Comparison of ENCODE assay signal across 39 cellular contexts in genomic region chr12:54495327-54495726, GRCh38. TPM values are rescaled to one million over a fixed set of nuclear protein-coding genes. Genes with fewer than 3 reads are reported as not detected.
"Had no signal": no experiment of that assay in that cellular context is flagged by ENCODE, and none has a peak within 500 bp of the region (broad histone marks: within the 10 kb centered on the region; RNA-seq: fewer than 3 reads in every experiment).

No MANE protein-coding gene starts in this region.

- H3K4me3 ChIP-seq: MG63 had no signal

- H3K27me3 ChIP-seq: MG63 had no signal

- H3K9me3 ChIP-seq: MG63 had no signal

- DNase-seq: Karpas-422, Kasumi-1, MG63, MM.1S, MV-4-11, NCI-H1048, NCI-H1092, NCI-H1092 treated with DMSO at 0.1 percent for 48 hours, NCI-H1105, NCI-H1105 treated with DMSO at 0.1 percent for 48 hours, NCI-H1417, NCI-H1417 treated with DMSO at 0.1 percent for 48 hours, NCI-H1436, NCI-H1436 treated with DMSO at 0.1 percent for 48 hours, NCI-H146, NCI-H1694, NCI-H1694 treated with DMSO at 0.1 percent for 48 hours, NCI-H187, NCI-H187 treated with DMSO at 0.1 percent for 48 hours, NCI-H1930, NCI-H2029, NCI-H2029 treated with DMSO at 0.1 percent for 48 hours, NCI-H2081, NCI-H2081 treated with DMSO at 0.1 percent for 48 hours, NCI-H2107, NCI-H2171, NCI-H2171 treated with DMSO at 0.1 percent for 48 hours, NCI-H2227 treated with DMSO at 0.1 percent for 48 hours, NCI-H226, NCI-H345, NCI-H446, NCI-H446 treated with DMSO at 0.1 percent for 48 hours, NCI-H510A, NCI-H510A treated with DMSO at 0.1 percent for 48 hours, NCI-H524 had no signal

- H3K36me3 ChIP-seq: MG63 had no signal

RNA-seq across cellular contexts. Expression of gene NCKAP1L, which starts 2.2 kb away (rescaled TPM):
- total RNA-seq: LHCN-M2, MCF 10A, NCI-H460 had no signal

RNA-seq across cellular contexts. Expression of gene GTSF1, which starts 21.9 kb away (rescaled TPM):
- total RNA-seq: LHCN-M2, M059J, MCF 10A, NCI-H460 had no signal

RNA-seq across cellular contexts. Expression of gene PDE1B, which starts 54.1 kb away (rescaled TPM):
- total RNA-seq: LHCN-M2, M059J, MCF 10A, NCI-H460 had no signal
